ENCODE assay signal across 25 cellular contexts in genomic region chrX:13415551-13415950, GRCh38.
DNase-seq lines count a peak whose midpoint lies in the region; FAIRE-seq and TF ChIP-seq lines count a peak whose summit lies in the region.
"Had no signal": no experiment of that assay in that cellular context is flagged by ENCODE, and none has a peak within 500 bp of the region (broad histone marks: within the 10 kb centered on the region; RNA-seq: fewer than 3 reads in every experiment).

No MANE protein-coding gene starts in this region.

- peak overlapping the region; percentile 91; the same call in 1 of the 2 replicates for H3K4me2 ChIP-seq in DOHH2 (ENCODE audit: low read length)
- H3K4me2 ChIP-seq in OCI-LY1 (ENCODE audit: low read length), result no peak overlapping the region
- H3K4me2 ChIP-seq in astrocyte (ENCODE audit: low read length), result no peak overlapping the region
- H3K4me2 ChIP-seq: BLaER1 had no signal

- H2AFZ ChIP-seq in OCI-LY1 (ENCODE audit: low read length) (no peak overlapping the region), astrocyte (ENCODE audit: low read depth, low read length) (no peak overlapping the region)
- H2AFZ ChIP-seq: GM23338 had no signal

- intact Hi-C loops in uterus (cut with DNase I; ENCODE audit: low total_unique reads), result no loop called here

- no peak overlapping the region for H3K4me3 Mint-ChIP-seq in astrocyte (ENCODE audit: unreplicated experiment)
- no peak overlapping the region for H3K4me3 Mint-ChIP-seq in nephron
- H3K4me3 Mint-ChIP-seq: CD4-positive, CD25-positive, alpha-beta regulatory T cell; CD8-positive, alpha-beta T cell; GM23338; H9; HFFc6 had no signal

- peak; percentile 47 for FAIRE-seq in astrocyte (lab: Jason Lieb, UNC)
- FAIRE-seq: A204.1, GM12878, GM18507 had no signal

- H3K9me2 ChIP-seq in DOHH2 (replicated peaks; ENCODE audit: control insufficient read depth, low read length) (no peaks in the 10 kb centered on the region), OCI-LY1 (ENCODE audit: low read depth, low read length) (no peaks in the 10 kb centered on the region)

- H3K4me1 ChIP-seq in DOHH2 (ENCODE audit: control insufficient read depth, low read length) (peaks cover 63% of the 10 kb centered on the region), OCI-LY1 (ENCODE audit: insufficient read depth, low read length, severe bottlenecking) (peaks cover 64% of the 10 kb centered on the region), astrocyte (ENCODE audit: insufficient read depth, low read length) (peaks cover 4% of the 10 kb centered on the region), uterus (no peaks in the 10 kb centered on the region)
- H3K4me1 ChIP-seq: Caco-2 had no signal

- TF ChIP-seq CTCF in DOHH2 (IDR thresholded peaks at IDR 0.05; ENCODE audit: low read depth, low read length, poor library complexity, severe bottlenecking) (no peak), OCI-LY1 (IDR thresholded peaks at IDR 0.05; ENCODE audit: low read length) (no peak), astrocyte (IDR thresholded peaks at IDR 0.05; ENCODE audit: insufficient read depth, low read depth, low read length) (no peak), nephron (IDR thresholded peaks at IDR 0.05; ENCODE audit: unreplicated experiment in 3 of 3) (no peak), uterus (IDR thresholded peaks at IDR 0.05) (no peak)

- H3K79me2 ChIP-seq in DOHH2 (ENCODE audit: control insufficient read depth, low read length), result peaks cover 7% of the 10 kb centered on the region; the same call in 1 of the 2 replicates
- H3K79me2 ChIP-seq in OCI-LY1 (ENCODE audit: insufficient read depth, low read length), result no peaks in the 10 kb centered on the region
- no peaks in the 10 kb centered on the region for H3K79me2 ChIP-seq in astrocyte (ENCODE audit: insufficient read depth, low read length)

- H3K36me3 Mint-ChIP-seq in astrocyte (ENCODE audit: low read depth, unreplicated experiment), result no peaks in the 10 kb centered on the region
- no peaks in the 10 kb centered on the region for H3K36me3 Mint-ChIP-seq in nephron (ENCODE audit: low read depth)
- H3K36me3 Mint-ChIP-seq: CD4-positive, CD25-positive, alpha-beta regulatory T cell; CD8-positive, alpha-beta T cell had no signal

- H3K27ac ChIP-seq in DOHH2 (ENCODE audit: low read depth, low read length) (0 out of 2 replicates have a peak overlapping the region, but pooled peaks have one; percentile 24), OCI-LY1 (ENCODE audit: low read depth, low read length, poor library complexity, severe bottlenecking) (peak overlapping the region; percentile 48), astrocyte (ENCODE audit: low read depth, low read length) (no peak overlapping the region), uterus (no peak overlapping the region)
- H3K27ac ChIP-seq: 22Rv1, BLaER1, C4-2B had no signal

- TF ChIP-seq POLR2A in uterus (IDR thresholded peaks at IDR 0.05), result no peak

- H3K36me3 ChIP-seq in DOHH2 (ENCODE audit: control insufficient read depth, low read length) (no peaks in the 10 kb centered on the region), OCI-LY1 (ENCODE audit: insufficient read depth, low read length) (no peaks in the 10 kb centered on the region; the same call in 1 of the 2 replicates), astrocyte (ENCODE audit: insufficient read depth, low read length) (no peaks in the 10 kb centered on the region), uterus (no peaks in the 10 kb centered on the region)
- H3K36me3 ChIP-seq: BLaER1 had no signal

- H3K27me3 ChIP-seq in DOHH2 (ENCODE audit: control insufficient read depth, low read length), result no peaks in the 10 kb centered on the region
- H3K27me3 ChIP-seq in OCI-LY1 (ENCODE audit: insufficient read depth, low read length), result no peaks in the 10 kb centered on the region
- H3K27me3 ChIP-seq in astrocyte (ENCODE audit: insufficient read depth, low read length), result no peaks in the 10 kb centered on the region
- no peaks in the 10 kb centered on the region for H3K27me3 ChIP-seq in uterus

- H3K9me3 ChIP-seq in DOHH2 (ENCODE audit: control insufficient read depth, insufficient read depth, low read length), result no peaks in the 10 kb centered on the region
- H3K9me3 ChIP-seq in OCI-LY1 (ENCODE audit: low read length), result no peaks in the 10 kb centered on the region
- no peaks in the 10 kb centered on the region for H3K9me3 ChIP-seq in astrocyte (ENCODE audit: insufficient read depth, low read depth, low read length)
- H3K9me3 ChIP-seq in uterus, result no peaks in the 10 kb centered on the region
- H3K9me3 ChIP-seq: BLaER1, Caco-2 had no signal

- H3K9me3 Mint-ChIP-seq in astrocyte (ENCODE audit: unreplicated experiment) (no peaks in the 10 kb centered on the region), nephron (peaks cover 27% of the 10 kb centered on the region)
- H3K9me3 Mint-ChIP-seq: CD8-positive, alpha-beta T cell; GM23338; HFFc6 had no signal

- H3K9ac ChIP-seq in OCI-LY1 (ENCODE audit: low read length), result no peak overlapping the region
- H3K9ac ChIP-seq in astrocyte (ENCODE audit: low read length), result no peak overlapping the region
- H3K9ac ChIP-seq: BLaER1 had no signal

- H3K4me3 ChIP-seq in DOHH2 (ENCODE audit: low read length) (no peak overlapping the region), OCI-LY1 (ENCODE audit: low read depth, low read length, poor library complexity, severe bottlenecking) (no peak overlapping the region), astrocyte (ENCODE audit: insufficient read depth, low read depth, low read length) (no peak overlapping the region), uterus (no peak overlapping the region)
- H3K4me3 ChIP-seq: BLaER1, GM12878, GM23338 had no signal

- no peaks in the 10 kb centered on the region for H3K27me3 Mint-ChIP-seq in astrocyte (ENCODE audit: low read depth, unreplicated experiment)
- H3K27me3 Mint-ChIP-seq in nephron (ENCODE audit: low read depth), result no peaks in the 10 kb centered on the region
- H3K27me3 Mint-ChIP-seq: B cell; CD4-positive, CD25-positive, alpha-beta regulatory T cell had no signal

- H3F3A ChIP-seq in DOHH2 (ENCODE audit: control insufficient read depth, insufficient read depth) (no peaks in the 10 kb centered on the region; the same call in 1 of the 2 replicates), OCI-LY1 (ENCODE audit: insufficient read depth, low read length) (no peaks in the 10 kb centered on the region)

- DNase-seq in astrocyte (ENCODE audit: low read depth) (no peak), NCI-H69 (lab: John Stamatoyannopoulos, UW) (no peak), dedifferentiated amniotic fluid mesenchymal stem cell (ENCODE audit: extremely low spot score) (no peak), uterus (no peak)
- no peak for DNase-seq in central memory CD4-positive, alpha-beta T cell
- DNase-seq: Caco-2; CD4-positive, CD25-positive, alpha-beta regulatory T cell; CD8-positive, alpha-beta T cell; DMS153; DND-41; EL; GDM1; H9; HFFc6 had no signal

- H3K27ac Mint-ChIP-seq in astrocyte (ENCODE audit: unreplicated experiment) (no peak overlapping the region), nephron (peak overlapping the region in 2 of 3 experiments; percentile 47 to 79)
- H3K27ac Mint-ChIP-seq: CD4-positive, CD25-positive, alpha-beta regulatory T cell; CD8-positive, alpha-beta T cell; GM23338; H9; HFFc6 had no signal

- H3K4me1 Mint-ChIP-seq in astrocyte (ENCODE audit: low read depth, unreplicated experiment) (peaks cover 22% of the 10 kb centered on the region), nephron (peaks cover 35% of the 10 kb centered on the region)

- H4K20me1 ChIP-seq in DOHH2 (ENCODE audit: control insufficient read depth, insufficient read depth, low read depth, low read length), result no peaks in the 10 kb centered on the region
- no peaks in the 10 kb centered on the region for H4K20me1 ChIP-seq in OCI-LY1 (ENCODE audit: insufficient read depth, low read length)
- no peaks in the 10 kb centered on the region for H4K20me1 ChIP-seq in astrocyte (ENCODE audit: insufficient read depth, low read length)
- H4K20me1 ChIP-seq: BLaER1 had no signal

Comparison
In these comparisons a context has a peak if more than half of its experiments do, and no peak if none do; other contexts are left out.
1. H3K27ac ChIP-seq: peak in DOHH2 (single experiment) and OCI-LY1 (single experiment); none in astrocyte (single experiment) and uterus (0 of 2).